Comparison of ENCODE assay signal across 19 cellular contexts in genomic region chr1:8482844-8483436, GRCh38.
DNase-seq lines count a peak whose midpoint lies in the region; ATAC-seq, FAIRE-seq and TF ChIP-seq lines count a peak whose summit lies in the region.
"Had no signal": no experiment of that assay in that cellular context is flagged by ENCODE, and none has a peak within 500 bp of the region (broad histone marks: within the 10 kb centered on the region; RNA-seq: fewer than 3 reads in every experiment).

No MANE protein-coding gene starts in this region.

- no peak overlapping the region for H3K4ac ChIP-seq in mesenchymal stem cell (ENCODE audit: low read depth in 1 of 2, low read length in 2 of 2)

- ATAC-seq in HG02840 (IDR thresholded peaks at IDR 0.05; ENCODE audit: low FRiP score, unreplicated experiment), result no peak
- ATAC-seq in activated T-helper 17 cell treated with anti-CD3 and anti-CD28 coated beads, Interleukin-2, amount 50 U/mL, for 72 hours (replicated peaks), result no peak
- ATAC-seq: activated CD8-positive, alpha-beta T cell treated with anti-CD3 and anti-CD28 coated beads, Interleukin-2, amount 10 ng/mL, durations not matched to agents 7 days and 5 days; left lobe of liver; psoas muscle; stimulated activated naive CD8-positive, alpha-beta T cell treated with anti-CD3 and anti-CD28 coated beads, Interleukin-15, Interleukin-2, amounts not matched to agents 100 U/mL and 50 U/mL, for 24 hours had no signal

- no peak overlapping the region for H2BK15ac ChIP-seq in mesenchymal stem cell (ENCODE audit: low read depth, poor library complexity, severe bottlenecking)

- peaks cover 3 to 5% of the 10 kb centered on the region in 2 experiments for H3K36me3 ChIP-seq in mesenchymal stem cell (ENCODE audit: control insufficient read depth in 1 of 2, insufficient read depth in 2 of 2, low read depth in 1 of 2, low read length in 2 of 2)

- no peaks in the 10 kb centered on the region for H3K9me3 Mint-ChIP-seq in activated T-helper 17 cell treated with anti-CD3 and anti-CD28 coated beads, Interleukin-2, amount 50 U/mL, for 72 hours

- H3K27ac Mint-ChIP-seq in activated T-helper 17 cell treated with anti-CD3 and anti-CD28 coated beads, Interleukin-2, amount 50 U/mL, for 72 hours, result no peak overlapping the region
- H3K27ac Mint-ChIP-seq: activated CD8-positive, alpha-beta T cell treated with anti-CD3 and anti-CD28 coated beads, Interleukin-2, amount 10 ng/mL, durations not matched to agents 7 days and 5 days had no signal

- no peak overlapping the region for H4K91ac ChIP-seq in mesenchymal stem cell (ENCODE audit: low read length)

- H3K18ac ChIP-seq in mesenchymal stem cell (ENCODE audit: low read depth in 1 of 2, low read length in 2 of 2), result no peak overlapping the region

- H2BK120ac ChIP-seq in mesenchymal stem cell (ENCODE audit: low read depth, low read length), result no peak overlapping the region

- H3K4me3 ChIP-seq in epithelial cell of esophagus (ENCODE audit: low read length) (no peak overlapping the region), mesenchymal stem cell (ENCODE audit: insufficient read depth in 1 of 2, low read depth in 1 of 2, low read length in 2 of 2) (no peak overlapping the region)
- H3K4me3 ChIP-seq: psoas muscle had no signal

- H3K36me3 Mint-ChIP-seq in activated T-helper 17 cell treated with anti-CD3 and anti-CD28 coated beads, Interleukin-2, amount 50 U/mL, for 72 hours (ENCODE audit: low read depth), result peaks cover 8% of the 10 kb centered on the region

- H3K9me3 ChIP-seq in mesenchymal stem cell (ENCODE audit: control insufficient read depth, low read length), result no peaks in the 10 kb centered on the region
- H3K9me3 ChIP-seq: psoas muscle had no signal

- WGBS in mesenchymal stem cell, result 100% methylated on average over 1 of the region's 3 CpGs

- H3K79me1 ChIP-seq in mesenchymal stem cell (replicated peaks; ENCODE audit: low read length, poor library complexity, severe bottlenecking), result peaks cover 12% of the 10 kb centered on the region

- no peaks in the 10 kb centered on the region for H3K27me3 ChIP-seq in mesenchymal stem cell (ENCODE audit: control insufficient read depth in 1 of 2, insufficient read depth in 1 of 2, low read length in 2 of 2)

- no peak overlapping the region for H3K4me3 Mint-ChIP-seq in activated T-helper 17 cell treated with anti-CD3 and anti-CD28 coated beads, Interleukin-2, amount 50 U/mL, for 72 hours
- H3K4me3 Mint-ChIP-seq: activated CD8-positive, alpha-beta T cell treated with anti-CD3 and anti-CD28 coated beads, Interleukin-2, amount 10 ng/mL, durations not matched to agents 7 days and 5 days had no signal

- H3K4me1 Mint-ChIP-seq in activated T-helper 17 cell treated with anti-CD3 and anti-CD28 coated beads, Interleukin-2, amount 50 U/mL, for 72 hours, result peaks cover 4% of the 10 kb centered on the region

- FAIRE-seq in RCC 7860 (lab: Jason Lieb, UNC), result peak; percentile 55

- no peak overlapping the region for H3K9ac ChIP-seq in mesenchymal stem cell (ENCODE audit: low read length)

- H2AFZ ChIP-seq in mesenchymal stem cell (ENCODE audit: low read depth, low read length), result no peak overlapping the region

- H3K23ac ChIP-seq in mesenchymal stem cell (ENCODE audit: low read length in 2 of 2), result no peak overlapping the region

- no peak overlapping the region for H4K8ac ChIP-seq in mesenchymal stem cell (ENCODE audit: low read length)

- H3K14ac ChIP-seq in mesenchymal stem cell (ENCODE audit: low read length in 2 of 2), result no peak overlapping the region

- no peak overlapping the region for H2BK12ac ChIP-seq in mesenchymal stem cell (ENCODE audit: low read length in 2 of 2)

- TF ChIP-seq CTCF in C4-2B (conservative IDR thresholded peaks at IDR 0.05) (no peak), epithelial cell of esophagus (IDR thresholded peaks at IDR 0.05; ENCODE audit: insufficient read depth, low read depth, low read length, missing control alignments) (no peak)

- no peaks in the 10 kb centered on the region for H3K27me3 Mint-ChIP-seq in activated T-helper 17 cell treated with anti-CD3 and anti-CD28 coated beads, Interleukin-2, amount 50 U/mL, for 72 hours

- H3K4me2 ChIP-seq in mesenchymal stem cell (ENCODE audit: low read length, poor library complexity, severe bottlenecking), result no peak overlapping the region

- no peak overlapping the region for H2AK5ac ChIP-seq in mesenchymal stem cell (ENCODE audit: low read length, severe bottlenecking)

- H2BK5ac ChIP-seq in mesenchymal stem cell (ENCODE audit: low read depth, low read length, poor library complexity, severe bottlenecking), result no peak overlapping the region

- DNase-seq in RCC 7860 (ENCODE audit: low spot score), result no peak
- DNase-seq in epithelial cell of esophagus (ENCODE audit: low read depth), result peak; percentile 84
- peak; percentile 58 for DNase-seq in mesenchymal stem cell
- no peak for DNase-seq in activated CD4-positive, alpha-beta T cell treated with anti-CD3 and anti-CD28 coated beads for 48 hours
- DNase-seq in NCI-H524 (lab: John Stamatoyannopoulos, UW), result no peak
- DNase-seq: activated CD8-positive, alpha-beta T cell treated with anti-CD3 and anti-CD28 coated beads, Interleukin-2, amount 10 ng/mL, durations not matched to agents 7 days and 5 days; activated effector memory CD4-positive, alpha-beta T cell treated with Interleukin-2 at 50 U/mL for 16 hours; aorta; cortex of kidney; KG1; NCI-H1436; NCI-H2227 treated with DMSO at 0.1 percent for 48 hours; psoas muscle; stimulated activated naive CD8-positive, alpha-beta T cell treated with anti-CD3 and anti-CD28 coated beads, Interleukin-15, Interleukin-2, amounts not matched to agents 100 U/mL and 50 U/mL, for 24 hours; WERI-Rb-1 had no signal

- H3K27ac ChIP-seq in C4-2B (peak overlapping the region; percentile 66; the same call in 1 of the 2 replicates), mesenchymal stem cell (ENCODE audit: low read length, poor library complexity, severe bottlenecking) (peak overlapping the region; percentile 63)
- H3K27ac ChIP-seq: psoas muscle, WERI-Rb-1 had no signal

- H3K4me1 ChIP-seq in mesenchymal stem cell (ENCODE audit: control insufficient read depth, insufficient read depth, low read depth, low read length), result peaks cover 10% of the 10 kb centered on the region

Comparison
In these comparisons a context has a peak if more than half of its experiments do, and no peak if none do; other contexts are left out.
1. DNase-seq: peak in epithelial cell of esophagus (single experiment) and mesenchymal stem cell (single experiment); none in RCC 7860 (single experiment), activated CD4-positive, alpha-beta T cell treated with anti-CD3 and anti-CD28 coated beads for 48 hours (single experiment) and NCI-H524 (0 of 2).